In the genomic region with DNA sequence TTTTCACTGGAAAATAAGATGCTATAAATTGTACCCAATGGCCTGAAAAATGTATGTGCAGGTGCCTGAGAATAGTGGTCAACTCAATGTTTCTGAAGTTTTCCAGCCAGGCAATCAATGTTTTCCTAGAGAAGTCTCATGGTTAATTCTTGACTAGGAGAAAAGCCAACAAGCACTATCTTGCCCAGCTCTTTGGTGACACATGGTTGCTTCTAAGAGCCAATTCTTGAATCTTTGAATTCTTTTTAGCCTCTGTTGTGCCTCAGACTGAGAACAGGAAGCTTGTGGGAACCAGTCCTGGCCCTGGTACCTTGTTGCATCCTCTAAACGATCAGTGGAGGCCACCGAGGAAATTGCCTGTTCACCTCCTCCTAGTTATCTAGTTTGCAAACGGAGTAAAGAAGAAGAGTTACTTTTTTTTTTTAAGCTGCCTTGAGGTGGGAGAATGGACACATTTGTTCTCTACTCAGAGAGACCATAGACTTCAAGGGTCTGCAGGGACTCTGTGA, we compare ENCODE assay signal across 15 cellular contexts.
A peak's percentile ranks its signal among the peaks of the same experiment; 100 is the strongest.
DNase-seq lines count a peak whose midpoint lies in the region; ATAC-seq and TF ChIP-seq lines count a peak whose summit lies in the region.
"Had no signal": no experiment of that assay in that cellular context is flagged by ENCODE, and none has a peak within 500 bp of the region (broad histone marks: within the 10 kb centered on the region; RNA-seq: fewer than 3 reads in every experiment).

No MANE protein-coding gene starts in this region.

- no peaks in the 10 kb centered on the region for H3K9me3 ChIP-seq in OCI-LY1 (ENCODE audit: low read length)
- H3K9me3 ChIP-seq: neutrophil had no signal

- no peaks in the 10 kb centered on the region for H3K9me2 ChIP-seq in OCI-LY1 (ENCODE audit: low read depth, low read length)

- TF ChIP-seq CTCF in OCI-LY1 (IDR thresholded peaks at IDR 0.05; ENCODE audit: low read length) = no peak
- no peak for TF ChIP-seq CTCF in natural killer cell (IDR thresholded peaks at IDR 0.05)

- peak overlapping the region; percentile 36; the same call in 1 of the 2 replicates for H2AFZ ChIP-seq in OCI-LY1 (ENCODE audit: low read length)

- H3K36me3 Mint-ChIP-seq in activated CD8-positive, alpha-beta memory T cell treated with anti-CD3 and anti-CD28 coated beads, Interleukin-2, amount 10 ng/mL, durations not matched to agents 7 days and 5 days = peaks cover 5% of the 10 kb centered on the region
- peaks cover 5% of the 10 kb centered on the region for H3K36me3 Mint-ChIP-seq in activated naive CD8-positive, alpha-beta T cell treated with anti-CD3 and anti-CD28 coated beads for 36 hours
- no peaks in the 10 kb centered on the region for H3K36me3 Mint-ChIP-seq in natural killer cell

- H3K4me1 Mint-ChIP-seq in activated CD8-positive, alpha-beta memory T cell treated with anti-CD3 and anti-CD28 coated beads, Interleukin-2, amount 10 ng/mL, durations not matched to agents 7 days and 5 days = peaks cover 45% of the 10 kb centered on the region
- H3K4me1 Mint-ChIP-seq in activated naive CD8-positive, alpha-beta T cell treated with anti-CD3 and anti-CD28 coated beads for 36 hours = peaks cover 34% of the 10 kb centered on the region
- peaks cover 17 to 20% of the 10 kb centered on the region in 2 donors for H3K4me1 Mint-ChIP-seq in natural killer cell

- intact Hi-C loops in natural killer cell (cut with micrococcal nuclease) = no loop called here

- no peak overlapping the region for H3K9ac ChIP-seq in OCI-LY1 (ENCODE audit: low read length)

- peak overlapping the region; percentile 87 for H3K27ac Mint-ChIP-seq in activated CD8-positive, alpha-beta memory T cell treated with anti-CD3 and anti-CD28 coated beads, Interleukin-2, amount 10 ng/mL, durations not matched to agents 7 days and 5 days
- peak overlapping the region; percentile 31 for H3K27ac Mint-ChIP-seq in activated naive CD8-positive, alpha-beta T cell treated with anti-CD3 and anti-CD28 coated beads for 36 hours
- peak overlapping the region; percentile 23 to 48 for H3K27ac Mint-ChIP-seq in natural killer cell

- DNase-seq in activated CD8-positive, alpha-beta memory T cell treated with anti-CD3 and anti-CD28 coated beads, Interleukin-2, amount 10 ng/mL, durations not matched to agents 7 days and 5 days = peak; percentile 74
- DNase-seq in activated CD8-positive, alpha-beta memory T cell treated with anti-CD3 and anti-CD28 coated beads, Interleukin-2, amount 50 U/mL, for 48 hours = no peak
- no peak for DNase-seq in activated naive CD8-positive, alpha-beta T cell treated with anti-CD3 and anti-CD28 coated beads for 36 hours
- no peak for DNase-seq in natural killer cell
- no peak for DNase-seq in cerebellar nuclear complex (lab: John Stamatoyannopoulos, UW)
- no peak for DNase-seq in NCI-H82 treated with DMSO at 0.1 percent for 48 hours (lab: John Stamatoyannopoulos, UW; ENCODE audit: unreplicated experiment)
- DNase-seq: brain microvascular endothelial cell, KG1, NCI-H1436 treated with DMSO at 0.1 percent for 48 hours, NCI-H510A had no signal

- H3K27ac ChIP-seq in OCI-LY1 (ENCODE audit: low read depth, low read length, poor library complexity, severe bottlenecking) = peak overlapping the region; percentile 56
- H3K27ac ChIP-seq: brain microvascular endothelial cell, neutrophil had no signal

- no peaks in the 10 kb centered on the region for H3K36me3 ChIP-seq in OCI-LY1 (ENCODE audit: insufficient read depth, low read length)
- H3K36me3 ChIP-seq: brain microvascular endothelial cell, neutrophil had no signal

- peak; percentile 44 for ATAC-seq in activated CD8-positive, alpha-beta memory T cell treated with anti-CD3 and anti-CD28 coated beads, Interleukin-2, amount 10 ng/mL, durations not matched to agents 7 days and 5 days
- ATAC-seq in natural killer cell = no peak
- ATAC-seq in HG03342 (IDR thresholded peaks at IDR 0.05; ENCODE audit: unreplicated experiment) = no peak
- ATAC-seq: Panc1 had no signal

- CTCF ChIA-PET in activated CD8-positive, alpha-beta memory T cell treated with anti-CD3 and anti-CD28 coated beads, Interleukin-2, amount 10 ng/mL, durations not matched to agents 7 days and 5 days (lab: Charles Lee) = no interaction called here

- H3K79me2 ChIP-seq in OCI-LY1 (ENCODE audit: insufficient read depth, low read length) = no peaks in the 10 kb centered on the region

- peaks cover 3% of the 10 kb centered on the region for H3K9me3 Mint-ChIP-seq in activated CD8-positive, alpha-beta memory T cell treated with anti-CD3 and anti-CD28 coated beads, Interleukin-2, amount 10 ng/mL, durations not matched to agents 7 days and 5 days (ENCODE audit: low read depth)
- H3K9me3 Mint-ChIP-seq in activated naive CD8-positive, alpha-beta T cell treated with anti-CD3 and anti-CD28 coated beads for 36 hours = peaks cover 5% of the 10 kb centered on the region
- no peaks in the 10 kb centered on the region for H3K9me3 Mint-ChIP-seq in natural killer cell

- H4K20me1 ChIP-seq in OCI-LY1 (ENCODE audit: insufficient read depth, low read length) = no peaks in the 10 kb centered on the region

- H3K4me2 ChIP-seq in OCI-LY1 (ENCODE audit: low read length) = peak overlapping the region; percentile 5; the same call in 1 of the 2 replicates

- no peaks in the 10 kb centered on the region for H3K27me3 Mint-ChIP-seq in activated CD8-positive, alpha-beta memory T cell treated with anti-CD3 and anti-CD28 coated beads, Interleukin-2, amount 10 ng/mL, durations not matched to agents 7 days and 5 days
- H3K27me3 Mint-ChIP-seq in activated naive CD8-positive, alpha-beta T cell treated with anti-CD3 and anti-CD28 coated beads for 36 hours = no peaks in the 10 kb centered on the region
- no peaks in the 10 kb centered on the region for H3K27me3 Mint-ChIP-seq in natural killer cell (ENCODE audit: low read depth in 2 of 2)

- no peaks in the 10 kb centered on the region for H3K27me3 ChIP-seq in OCI-LY1 (ENCODE audit: insufficient read depth, low read length)
- H3K27me3 ChIP-seq: brain microvascular endothelial cell, neutrophil had no signal

- peaks cover 32% of the 10 kb centered on the region for H3K4me1 ChIP-seq in OCI-LY1 (ENCODE audit: insufficient read depth, low read length, severe bottlenecking)

- no peaks in the 10 kb centered on the region; the same call in 1 of the 2 replicates for H3F3A ChIP-seq in OCI-LY1 (ENCODE audit: insufficient read depth, low read length)

- no peak overlapping the region for H3K4me3 Mint-ChIP-seq in activated CD8-positive, alpha-beta memory T cell treated with anti-CD3 and anti-CD28 coated beads, Interleukin-2, amount 10 ng/mL, durations not matched to agents 7 days and 5 days
- H3K4me3 Mint-ChIP-seq in activated naive CD8-positive, alpha-beta T cell treated with anti-CD3 and anti-CD28 coated beads for 36 hours = no peak overlapping the region
- no peak overlapping the region for H3K4me3 Mint-ChIP-seq in natural killer cell

- H3K4me3 ChIP-seq in OCI-LY1 (ENCODE audit: low read depth, low read length, poor library complexity, severe bottlenecking) = no peak overlapping the region
- H3K4me3 ChIP-seq: lung had no signal

Comparison
In these comparisons a context has a peak if more than half of its experiments do, and no peak if none do; other contexts are left out.
1. H3K27ac Mint-ChIP-seq: peak in every context shown above with its lines; median percentile 87 in activated CD8-positive, alpha-beta memory T cell treated with anti-CD3 and anti-CD28 coated beads, Interleukin-2, amount 10 ng/mL, durations not matched to agents 7 days and 5 days; 36 in natural killer cell; 31 in activated naive CD8-positive, alpha-beta T cell treated with anti-CD3 and anti-CD28 coated beads for 36 hours.